In the genomic region with DNA sequence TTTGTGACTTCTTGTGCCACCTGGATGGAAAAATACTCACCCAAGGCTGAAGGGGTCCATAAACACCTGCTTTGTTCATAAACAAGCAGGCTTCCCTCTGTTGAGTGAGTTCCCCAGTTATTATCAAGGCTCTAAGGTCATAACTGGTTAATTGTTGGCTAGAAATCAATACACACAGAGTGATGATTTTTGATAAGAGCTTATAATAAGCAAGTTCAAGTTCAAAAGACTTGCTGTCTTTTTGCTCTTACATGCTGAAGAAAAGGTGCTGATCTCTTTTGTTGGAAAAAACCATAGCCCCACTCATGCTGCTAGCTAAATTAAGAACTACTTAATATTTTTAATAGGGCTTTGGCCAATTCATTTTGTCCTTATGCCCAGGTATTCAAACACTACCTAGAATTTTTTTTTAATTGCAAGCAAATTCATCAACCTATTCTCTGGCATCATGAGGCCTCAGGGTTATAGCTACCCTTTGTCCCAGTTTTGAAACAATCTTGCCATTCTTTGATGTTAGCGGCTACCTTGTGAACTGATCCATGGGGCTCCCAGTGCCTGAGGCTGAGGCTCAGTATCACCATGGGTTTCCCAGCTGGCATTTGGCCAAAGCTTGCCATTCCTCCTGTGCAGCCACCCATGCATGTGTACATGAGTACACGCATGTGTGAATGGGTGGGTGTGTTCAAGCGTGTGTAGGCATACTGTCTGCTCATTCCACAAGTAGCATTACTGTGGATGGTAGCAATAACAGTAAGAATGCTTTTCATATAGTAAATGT, we compare ENCODE assay signal across 26 cellular contexts.
DNase-seq lines count a peak whose midpoint lies in the region; ATAC-seq, FAIRE-seq and TF ChIP-seq lines count a peak whose summit lies in the region.
"Had no signal": no experiment of that assay in that cellular context is flagged by ENCODE, and none has a peak within 500 bp of the region (broad histone marks: within the 10 kb centered on the region; RNA-seq: fewer than 3 reads in every experiment).

No MANE protein-coding gene starts in this region.

- H3K27ac ChIP-seq in small intestine (ENCODE audit: low read depth in 1 of 2, low read length in 1 of 2), result peak overlapping the region in 1 of 2 donors; percentile 5
- H3K27ac ChIP-seq in esophagus squamous epithelium, result no peak overlapping the region
- H3K27ac ChIP-seq: dorsolateral prefrontal cortex, foreskin keratinocyte, upper lobe of right lung had no signal

- CTCF ChIA-PET in WTC11 (lab: Charles Lee), result no interaction called here

- H3K4me1 Mint-ChIP-seq in WTC11, result peaks cover 6% of the 10 kb centered on the region; the same call in 1 of the 2 replicates
- H3K4me1 Mint-ChIP-seq: activated CD4-positive, alpha-beta T cell treated with anti-CD3 and anti-CD28 coated beads for 36 hours; central memory CD8-positive, alpha-beta T cell; memory B cell had no signal

- H3K4me3 Mint-ChIP-seq in WTC11, result no peak overlapping the region
- H3K4me3 Mint-ChIP-seq: activated CD4-positive, alpha-beta T cell treated with anti-CD3 and anti-CD28 coated beads for 36 hours; B cell; central memory CD8-positive, alpha-beta T cell; memory B cell had no signal

- POLR2A ChIA-PET in WTC11 (lab: Charles Lee), result no interaction called here

- no peaks in the 10 kb centered on the region for H3K27me3 Mint-ChIP-seq in WTC11 (ENCODE audit: low read depth)
- H3K27me3 Mint-ChIP-seq: activated CD4-positive, alpha-beta T cell treated with anti-CD3 and anti-CD28 coated beads for 36 hours; B cell had no signal

- H3K36me3 Mint-ChIP-seq in WTC11, result no peaks in the 10 kb centered on the region
- H3K36me3 Mint-ChIP-seq: memory B cell had no signal

- no peak for TF ChIP-seq CTCF in WTC11 (IDR thresholded peaks at IDR 0.05)
- TF ChIP-seq CTCF in esophagus squamous epithelium (IDR thresholded peaks at IDR 0.05), result no peak

- DNase-seq in NCI-H748 (lab: John Stamatoyannopoulos, UW; ENCODE audit: unreplicated experiment), result peak; percentile 11
- DNase-seq in NCI-H748 treated with DMSO at 0.1 percent for 48 hours (lab: John Stamatoyannopoulos, UW), result no peak
- DNase-seq in WTC11 (ENCODE audit: low spot score), result no peak
- peak; percentile 99 for DNase-seq in kidney tubule cell (ENCODE audit: low spot score)
- DNase-seq in small intestine, result peak; percentile 85
- DNase-seq in esophagus squamous epithelium (lab: John Stamatoyannopoulos, UW), result no peak
- DNase-seq: activated CD4-positive, alpha-beta T cell treated with anti-CD3 and anti-CD28 coated beads for 36 hours; aorta; dorsolateral prefrontal cortex; foreskin keratinocyte; islet precursor cell; MM.1S; NCI-H82; Right ventricle myocardium superior; SW 1271; upper lobe of right lung had no signal

- H3K36me3 ChIP-seq in small intestine (ENCODE audit: control insufficient read depth in 2 of 2, insufficient read depth in 2 of 2, low read length in 2 of 2) (no peaks in the 10 kb centered on the region), esophagus squamous epithelium (no peaks in the 10 kb centered on the region)
- H3K36me3 ChIP-seq: upper lobe of right lung had no signal

- WGBS in small intestine, 3 donors, result 17 to 66% (median 39%) methylated on average over 3 of the region's 3 CpGs
- 39 to 72% methylated on average over 2 to 3 of the region's 3 CpGs for WGBS in esophagus squamous epithelium, 2 donors

- no peaks in the 10 kb centered on the region for H3K9me3 Mint-ChIP-seq in WTC11
- H3K9me3 Mint-ChIP-seq: activated naive CD4-positive, alpha-beta T cell treated with anti-CD3 and anti-CD28 coated beads, Interleukin-2, amount 50 U/mL, for 72 hours; central memory CD8-positive, alpha-beta T cell; memory B cell had no signal

- TF ChIP-seq POLR2A in esophagus squamous epithelium (IDR thresholded peaks at IDR 0.05), result no peak

- H3K4me3 ChIP-seq in small intestine (ENCODE audit: low read depth in 1 of 2, low read length in 2 of 2) (no peak overlapping the region), esophagus squamous epithelium (no peak overlapping the region)
- H3K4me3 ChIP-seq: dorsolateral prefrontal cortex, upper lobe of right lung had no signal

- H3K4me1 ChIP-seq in small intestine (ENCODE audit: control insufficient read depth in 2 of 2, insufficient read depth in 1 of 2, low read depth in 1 of 2, low read length in 1 of 2), result peaks cover under 1 to 6% of the 10 kb centered on the region in 2 donors
- H3K4me1 ChIP-seq in esophagus squamous epithelium, result peaks cover 0 to 5% (median 0%) of the 10 kb centered on the region in 3 donors
- H3K4me1 ChIP-seq: foreskin keratinocyte had no signal

- ATAC-seq in WTC11, result no peak
- no peak for ATAC-seq in HG03457 (IDR thresholded peaks at IDR 0.05; ENCODE audit: unreplicated experiment)
- no peak for ATAC-seq in GM21717 (IDR thresholded peaks at IDR 0.05; ENCODE audit: unreplicated experiment)
- ATAC-seq: activated CD4-positive, alpha-beta T cell treated with anti-CD3 and anti-CD28 coated beads for 36 hours; activated naive CD4-positive, alpha-beta T cell treated with anti-CD3 and anti-CD28 coated beads, Interleukin-2, amount 50 U/mL, for 72 hours; foreskin keratinocyte; sciatic nerve; upper lobe of right lung had no signal

- no peak for FAIRE-seq in small intestine (lab: Jason Lieb, UNC)
- FAIRE-seq: A204.1, endothelial cell of umbilical vein, GM12892 had no signal

- H3K9me3 ChIP-seq in small intestine (ENCODE audit: control insufficient read depth, low read depth) (no peaks in the 10 kb centered on the region), esophagus squamous epithelium (no peaks in the 10 kb centered on the region)
- H3K9me3 ChIP-seq: upper lobe of right lung had no signal

- H3K27ac Mint-ChIP-seq in WTC11, result no peak overlapping the region
- H3K27ac Mint-ChIP-seq: activated CD4-positive, alpha-beta T cell treated with anti-CD3 and anti-CD28 coated beads for 36 hours; activated naive CD4-positive, alpha-beta T cell treated with anti-CD3 and anti-CD28 coated beads, Interleukin-2, amount 50 U/mL, for 72 hours; B cell; memory B cell had no signal

- H3K27me3 ChIP-seq in small intestine (ENCODE audit: control insufficient read depth in 2 of 2, insufficient read depth in 2 of 2, low read length in 2 of 2) (no peaks in the 10 kb centered on the region), esophagus squamous epithelium (no peaks in the 10 kb centered on the region)
- H3K27me3 ChIP-seq: foreskin keratinocyte, upper lobe of right lung had no signal

- intact Hi-C loops in esophagus squamous epithelium (cut with DNase I), result no loop called here

TF ChIP-seq in WTC11, 78 proteins besides CTCF, POLR2A, EP300 and RAD21:
- TF ChIP-seq GABPB1 (CRISPR knock-in tag; IDR thresholded peaks at IDR 0.05), result peak; percentile 15; the same call in 1 of the 2 replicates
- TF ChIP-seq, protein P1, sequence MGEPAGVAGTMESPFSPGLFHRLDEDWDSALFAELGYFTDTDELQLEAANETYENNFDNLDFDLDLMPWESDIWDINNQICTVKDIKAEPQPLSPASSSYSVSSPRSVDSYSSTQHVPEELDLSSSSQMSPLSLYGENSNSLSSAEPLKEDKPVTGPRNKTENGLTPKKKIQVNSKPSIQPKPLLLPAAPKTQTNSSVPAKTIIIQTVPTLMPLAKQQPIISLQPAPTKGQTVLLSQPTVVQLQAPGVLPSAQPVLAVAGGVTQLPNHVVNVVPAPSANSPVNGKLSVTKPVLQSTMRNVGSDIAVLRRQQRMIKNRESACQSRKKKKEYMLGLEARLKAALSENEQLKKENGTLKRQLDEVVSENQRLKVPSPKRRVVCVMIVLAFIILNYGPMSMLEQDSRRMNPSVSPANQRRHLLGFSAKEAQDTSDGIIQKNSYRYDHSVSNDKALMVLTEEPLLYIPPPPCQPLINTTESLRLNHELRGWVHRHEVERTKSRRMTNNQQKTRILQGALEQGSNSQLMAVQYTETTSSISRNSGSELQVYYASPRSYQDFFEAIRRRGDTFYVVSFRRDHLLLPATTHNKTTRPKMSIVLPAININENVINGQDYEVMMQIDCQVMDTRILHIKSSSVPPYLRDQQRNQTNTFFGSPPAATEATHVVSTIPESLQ (CRISPR knock-in tag; IDR thresholded peaks at IDR 0.05), result no peak
- TF ChIP-seq FOXK1 (CRISPR knock-in tag; IDR thresholded peaks at IDR 0.05), result no peak
- TF ChIP-seq ZBTB21 (CRISPR knock-in tag; IDR thresholded peaks at IDR 0.05; ENCODE audit: borderline replicate concordance), result no peak

Comparison
In these comparisons a context has a peak if more than half of its experiments do, and no peak if none do; other contexts are left out.
1. DNase-seq: peak in NCI-H748 (single experiment), kidney tubule cell (single experiment) and small intestine (single experiment); none in NCI-H748 treated with DMSO at 0.1 percent for 48 hours (single experiment), WTC11 (single experiment) and esophagus squamous epithelium (single experiment).